In genomic region chr3:51682079-51682478, GRCh38 we compare ENCODE assay signal across 8 cellular contexts. TPM values are rescaled to one million over a fixed set of nuclear protein-coding genes. Genes with fewer than 3 reads are reported as not detected.
DNase-seq lines count a peak whose midpoint lies in the region; ATAC-seq lines count a peak whose summit lies in the region.

No MANE protein-coding gene starts in this region.

- H3K36me3 Mint-ChIP-seq in activated CD8-positive, alpha-beta memory T cell treated with anti-CD3 and anti-CD28 coated beads, Interleukin-2, amount 10 ng/mL, durations not matched to agents 7 days and 5 days = peaks cover 31% of the 10 kb centered on the region
- H3K36me3 Mint-ChIP-seq in stimulated activated naive B cell treated with anti-CD40 and anti-IgM and Interleukin-4, amounts not matched to agents 10 μg/mL and 1 μg/mL and 100 μg/mL, for 72 hours = peaks cover 34 to 41% of the 10 kb centered on the region in 2 donors

- DNase-seq in COLO668 (lab: John Stamatoyannopoulos, UW; ENCODE audit: unreplicated experiment) (peak; percentile 36), NOMO-1 treated with dmso at 0.1 percent for 144 hours (lab: John Stamatoyannopoulos, UW; ENCODE audit: unreplicated experiment) (peak; percentile 90), epidermal melanocyte (ENCODE audit: insufficient read length, low spot score) (peak; percentile 96), myocyte (ENCODE audit: low read depth) (peak; percentile 90)
- peak; percentile 91 for DNase-seq in activated CD8-positive, alpha-beta memory T cell treated with anti-CD3 and anti-CD28 coated beads, Interleukin-2, amount 10 ng/mL, durations not matched to agents 7 days and 5 days
- DNase-seq in stimulated activated naive B cell treated with anti-CD40 and anti-IgM and Interleukin-4, amounts not matched to agents 10 μg/mL and 1 μg/mL and 100 μg/mL, for 72 hours = peak; percentile 81

- peak overlapping the region; percentile 91 for H3K27ac Mint-ChIP-seq in activated CD8-positive, alpha-beta memory T cell treated with anti-CD3 and anti-CD28 coated beads, Interleukin-2, amount 10 ng/mL, durations not matched to agents 7 days and 5 days
- peak overlapping the region; percentile 49 for H3K27ac Mint-ChIP-seq in stimulated activated naive B cell treated with anti-CD40 and anti-IgM and Interleukin-4, amounts not matched to agents 10 μg/mL and 1 μg/mL and 100 μg/mL, for 72 hours

- no peaks in the 10 kb centered on the region for H3K27me3 Mint-ChIP-seq in activated CD8-positive, alpha-beta memory T cell treated with anti-CD3 and anti-CD28 coated beads, Interleukin-2, amount 10 ng/mL, durations not matched to agents 7 days and 5 days
- no peaks in the 10 kb centered on the region for H3K27me3 Mint-ChIP-seq in stimulated activated naive B cell treated with anti-CD40 and anti-IgM and Interleukin-4, amounts not matched to agents 10 μg/mL and 1 μg/mL and 100 μg/mL, for 72 hours

- peaks cover 92% of the 10 kb centered on the region for H3K4me1 Mint-ChIP-seq in activated CD8-positive, alpha-beta memory T cell treated with anti-CD3 and anti-CD28 coated beads, Interleukin-2, amount 10 ng/mL, durations not matched to agents 7 days and 5 days
- peaks cover 66 to 78% of the 10 kb centered on the region in 2 donors for H3K4me1 Mint-ChIP-seq in stimulated activated naive B cell treated with anti-CD40 and anti-IgM and Interleukin-4, amounts not matched to agents 10 μg/mL and 1 μg/mL and 100 μg/mL, for 72 hours

- no peaks in the 10 kb centered on the region for H3K9me3 Mint-ChIP-seq in activated CD8-positive, alpha-beta memory T cell treated with anti-CD3 and anti-CD28 coated beads, Interleukin-2, amount 10 ng/mL, durations not matched to agents 7 days and 5 days (ENCODE audit: low read depth)
- H3K9me3 Mint-ChIP-seq in stimulated activated naive B cell treated with anti-CD40 and anti-IgM and Interleukin-4, amounts not matched to agents 10 μg/mL and 1 μg/mL and 100 μg/mL, for 72 hours = no peaks in the 10 kb centered on the region

- peak; percentile 82 for ATAC-seq in GM19372 (IDR thresholded peaks at IDR 0.05; ENCODE audit: low read depth, unreplicated experiment)
- ATAC-seq in HG03460 (IDR thresholded peaks at IDR 0.05; ENCODE audit: unreplicated experiment) = peak; percentile 64
- peak; percentile 84 for ATAC-seq in activated CD8-positive, alpha-beta memory T cell treated with anti-CD3 and anti-CD28 coated beads, Interleukin-2, amount 10 ng/mL, durations not matched to agents 7 days and 5 days
- peak; percentile 88 to 91 for ATAC-seq in stimulated activated naive B cell treated with anti-CD40 and anti-IgM and Interleukin-4, amounts not matched to agents 10 μg/mL and 1 μg/mL and 100 μg/mL, for 72 hours (replicated peaks)

- H3K4me3 Mint-ChIP-seq in activated CD8-positive, alpha-beta memory T cell treated with anti-CD3 and anti-CD28 coated beads, Interleukin-2, amount 10 ng/mL, durations not matched to agents 7 days and 5 days = peak overlapping the region; percentile 69
- H3K4me3 Mint-ChIP-seq in stimulated activated naive B cell treated with anti-CD40 and anti-IgM and Interleukin-4, amounts not matched to agents 10 μg/mL and 1 μg/mL and 100 μg/mL, for 72 hours = peak overlapping the region; percentile 5 to 14

- CTCF ChIA-PET in activated CD8-positive, alpha-beta memory T cell treated with anti-CD3 and anti-CD28 coated beads, Interleukin-2, amount 10 ng/mL, durations not matched to agents 7 days and 5 days (lab: Charles Lee) = interaction anchor here (0.5 to 12.0 kb wide), 41 partner anchors 9 to 1068 kb away, joined by 3 to 269 read pairs (median 4); partner anchors contain the start of genes DCAF1, MANF, RAD54L2 and RBM15B

RNA-seq across cellular contexts. Expression of gene TEX264, which starts 11.0 kb away (rescaled TPM):
- total RNA-seq in activated CD8-positive, alpha-beta memory T cell treated with anti-CD3 and anti-CD28 coated beads, Interleukin-2, amount 10 ng/mL, durations not matched to agents 7 days and 5 days = 10 to 100 TPM; 58.8 to 66.5 TPM
- total RNA-seq in myocyte = 62.4 and 69.8 TPM in 2 replicates
- polyA plus RNA-seq in myocyte (2012) = 68.7 TPM

RNA-seq across cellular contexts. Expression of gene GRM2, which starts 24.8 kb away (rescaled TPM):
- under 1 TPM; 0.52 to 0.55 TPM for total RNA-seq in activated CD8-positive, alpha-beta memory T cell treated with anti-CD3 and anti-CD28 coated beads, Interleukin-2, amount 10 ng/mL, durations not matched to agents 7 days and 5 days
- total RNA-seq in myocyte = 0.11 and 0.31 TPM in 2 replicates
- polyA plus RNA-seq in myocyte (2012) = 0.06 TPM

Comparison
In these comparisons a context has a peak if more than half of its experiments do, and no peak if none do; other contexts are left out.
1. Peak in every context shown above with its lines: DNase-seq and ATAC-seq.
2. DNase-seq: peak in every context shown above with its lines; median percentile 96 in epidermal melanocyte; 91 in activated CD8-positive, alpha-beta memory T cell treated with anti-CD3 and anti-CD28 coated beads, Interleukin-2, amount 10 ng/mL, durations not matched to agents 7 days and 5 days; 90 in NOMO-1 treated with dmso at 0.1 percent for 144 hours; 90 in myocyte; 81 in stimulated activated naive B cell treated with anti-CD40 and anti-IgM and Interleukin-4, amounts not matched to agents 10 μg/mL and 1 μg/mL and 100 μg/mL, for 72 hours; 36 in COLO668.